2 cellular contexts compared by ENCODE assay signal in the genomic region with DNA sequence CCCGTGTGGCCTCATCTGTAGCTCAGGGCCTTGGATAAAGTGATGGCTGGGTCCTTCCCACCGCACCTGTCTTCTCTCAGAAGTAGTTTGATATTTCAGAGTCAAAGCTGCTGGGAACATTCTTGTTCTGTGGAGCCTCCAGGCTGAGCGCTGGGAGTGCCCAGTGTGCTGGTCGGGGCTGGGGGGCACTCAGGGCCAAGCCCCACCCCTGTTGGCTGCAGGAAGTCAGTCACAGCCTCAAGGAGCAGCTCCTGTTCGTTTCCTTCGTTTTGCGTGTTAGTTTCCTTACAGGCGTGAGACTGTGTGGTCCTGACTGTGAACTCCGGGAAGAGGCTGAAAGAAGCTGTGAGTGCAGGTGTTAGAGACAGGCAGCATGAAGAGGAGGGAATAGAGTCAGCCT.
A peak's percentile ranks its signal among the peaks of the same experiment; 100 is the strongest.
TF ChIP-seq lines count a peak whose summit lies in the region.

No MANE protein-coding gene starts in this region.

TF ChIP-seq in WTC11, 78 proteins besides CTCF, POLR2A, EP300 and RAD21:
- TF ChIP-seq NR2C2 (CRISPR knock-in tag; IDR thresholded peaks at IDR 0.05) = no peak
- no peak for TF ChIP-seq RORB (CRISPR knock-in tag; IDR thresholded peaks at IDR 0.05)
- TF ChIP-seq TP53 (CRISPR knock-in tag; IDR thresholded peaks at IDR 0.05) = no peak
- TF ChIP-seq, protein P1, sequence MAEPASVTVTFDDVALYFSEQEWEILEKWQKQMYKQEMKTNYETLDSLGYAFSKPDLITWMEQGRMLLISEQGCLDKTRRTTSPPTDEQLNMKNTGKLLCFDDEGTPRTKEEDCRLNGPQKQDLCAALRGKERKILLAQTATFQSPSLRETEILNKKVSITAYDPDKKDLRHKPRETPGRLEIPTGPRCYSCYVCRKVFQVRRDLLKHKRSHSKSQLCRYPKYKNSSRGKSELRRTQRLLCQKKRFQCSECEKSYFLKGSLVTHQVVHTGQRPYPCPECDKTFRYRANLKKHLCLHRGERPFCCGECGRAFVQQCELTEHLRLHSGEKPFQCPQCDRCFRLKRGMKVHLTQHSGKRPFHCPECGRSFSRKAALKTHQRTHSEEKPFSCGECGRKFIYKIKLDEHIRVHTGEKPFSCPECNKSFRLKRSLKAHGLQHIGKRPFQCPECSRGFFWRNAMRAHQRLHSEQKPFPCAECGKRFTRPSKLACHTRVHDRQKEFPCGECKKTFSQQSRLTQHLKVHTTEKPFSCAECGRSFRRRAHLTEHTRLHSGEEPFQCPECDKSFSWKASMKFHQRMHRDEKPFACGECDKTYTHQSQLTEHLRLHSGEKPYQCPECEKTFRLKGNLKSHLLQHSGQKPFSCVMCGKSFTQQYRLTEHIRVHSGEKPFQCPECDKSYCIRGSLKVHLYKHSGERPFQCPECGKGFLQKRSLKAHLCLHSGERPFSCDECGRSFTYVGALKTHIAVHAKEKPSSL (CRISPR knock-in tag; conservative IDR thresholded peaks at IDR 0.05) = no peak
- TF ChIP-seq RELA (CRISPR knock-in tag; IDR thresholded peaks at IDR 0.05; ENCODE audit: borderline replicate concordance) = no peak
- no peak for TF ChIP-seq GABPB1 (CRISPR knock-in tag; IDR thresholded peaks at IDR 0.05)
- TF ChIP-seq, protein P2, sequence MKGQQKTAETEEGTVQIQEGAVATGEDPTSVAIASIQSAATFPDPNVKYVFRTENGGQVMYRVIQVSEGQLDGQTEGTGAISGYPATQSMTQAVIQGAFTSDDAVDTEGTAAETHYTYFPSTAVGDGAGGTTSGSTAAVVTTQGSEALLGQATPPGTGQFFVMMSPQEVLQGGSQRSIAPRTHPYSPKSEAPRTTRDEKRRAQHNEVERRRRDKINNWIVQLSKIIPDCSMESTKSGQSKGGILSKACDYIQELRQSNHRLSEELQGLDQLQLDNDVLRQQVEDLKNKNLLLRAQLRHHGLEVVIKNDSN (CRISPR knock-in tag; IDR thresholded peaks at IDR 0.05) = no peak
- no peak for TF ChIP-seq GTF2I (CRISPR knock-in tag; conservative IDR thresholded peaks at IDR 0.05)
- TF ChIP-seq TCF7 (CRISPR knock-in tag; IDR thresholded peaks at IDR 0.05; ENCODE audit: low read depth) = no peak
- TF ChIP-seq CREB1 (CRISPR knock-in tag; IDR thresholded peaks at IDR 0.05) = no peak
- TF ChIP-seq MYBL2 (CRISPR knock-in tag; IDR thresholded peaks at IDR 0.05) = no peak
- no peak for TF ChIP-seq ZNF423 (CRISPR knock-in tag; IDR thresholded peaks at IDR 0.05)
- TF ChIP-seq ZNF232 (CRISPR knock-in tag; IDR thresholded peaks at IDR 0.05) = no peak
- no peak for TF ChIP-seq ZBTB21 (CRISPR knock-in tag; IDR thresholded peaks at IDR 0.05; ENCODE audit: borderline replicate concordance)
- TF ChIP-seq MXD4 (CRISPR knock-in tag; IDR thresholded peaks at IDR 0.05; ENCODE audit: borderline replicate concordance) = no peak

TF ChIP-seq in HepG2, 621 proteins besides CTCF, POLR2A, EP300 and RAD21:
- TF ChIP-seq HIVEP1 (CRISPR knock-in tag; IDR thresholded peaks at IDR 0.05) (no peak), RBM22 (optimal IDR thresholded peaks at IDR 0.05; ENCODE audit: low read length) (peak; percentile 25)
TF ChIP-seq in HepG2: peak in this region for 1.
